9 cellular contexts compared by ENCODE assay signal in the genomic region with DNA sequence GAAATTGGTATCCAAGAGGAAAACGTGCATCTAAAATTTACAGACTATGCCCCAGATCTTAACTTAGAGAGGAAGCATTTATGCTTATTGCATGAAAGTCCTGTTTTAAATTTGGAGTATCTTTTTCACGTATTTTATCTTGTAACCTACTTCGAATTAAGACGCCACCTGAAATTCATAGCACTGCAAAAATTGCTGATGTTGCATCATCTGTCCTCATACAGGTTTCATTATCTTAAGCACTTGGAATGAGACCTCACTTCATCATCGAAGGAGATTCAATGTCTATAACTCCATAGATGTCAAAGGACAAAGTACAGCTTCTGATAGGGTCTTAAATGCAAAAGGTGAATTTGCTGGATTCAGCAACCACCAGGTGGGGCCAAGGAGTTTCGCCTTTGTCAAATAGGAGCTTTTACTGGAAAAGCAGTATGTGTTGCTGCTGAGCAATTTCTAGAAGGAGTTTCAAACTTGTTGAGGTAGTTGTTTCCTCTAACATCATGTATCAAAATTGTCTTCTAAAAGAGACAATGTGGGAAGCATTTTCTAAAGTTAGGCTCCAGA.
A peak's percentile ranks its signal among the peaks of the same experiment; 100 is the strongest.
DNase-seq lines count a peak whose midpoint lies in the region; ATAC-seq and TF ChIP-seq lines count a peak whose summit lies in the region.
"Had no signal": no experiment of that assay in that cellular context is flagged by ENCODE, and none has a peak within 500 bp of the region (broad histone marks: within the 10 kb centered on the region; RNA-seq: fewer than 3 reads in every experiment).

No MANE protein-coding gene starts in this region.

- H3K4me1 Mint-ChIP-seq in activated T-helper 17 cell treated with anti-CD3 and anti-CD28 coated beads, Interleukin-2, amount 50 U/mL, for 72 hours: no peaks in the 10 kb centered on the region

- TF ChIP-seq CTCF in tibial nerve (IDR thresholded peaks at IDR 0.05): no peak

- no peaks in the 10 kb centered on the region for H3K36me3 Mint-ChIP-seq in activated T-helper 17 cell treated with anti-CD3 and anti-CD28 coated beads, Interleukin-2, amount 50 U/mL, for 72 hours (ENCODE audit: low read depth)

- no peaks in the 10 kb centered on the region for H3K36me3 ChIP-seq in tibial nerve

- no peak overlapping the region for H3K27ac ChIP-seq in tibial nerve

- no peak overlapping the region for H3K27ac Mint-ChIP-seq in activated T-helper 17 cell treated with anti-CD3 and anti-CD28 coated beads, Interleukin-2, amount 50 U/mL, for 72 hours

- no peaks in the 10 kb centered on the region for H3K9me3 ChIP-seq in tibial nerve

- peak; percentile 15 for DNase-seq in COLO829 (ENCODE audit: low spot score)
- DNase-seq in HK-2 (ENCODE audit: unreplicated experiment): peak; percentile 6
- peak; percentile 33 for DNase-seq in SK-N-DZ (ENCODE audit: low spot score)
- DNase-seq in iPS-NIHi7 (ENCODE audit: extremely low spot score): peak; percentile 63
- DNase-seq in tibial nerve (ENCODE audit: low spot score in 2 of 2): no peak
- DNase-seq: activated CD8-positive, alpha-beta memory T cell treated with anti-CD3 and anti-CD28 coated beads for 24 hours had no signal

- no peak for TF ChIP-seq EP300 in tibial nerve (IDR thresholded peaks at IDR 0.05)

- peaks cover 3% of the 10 kb centered on the region for H3K9me3 Mint-ChIP-seq in activated T-helper 17 cell treated with anti-CD3 and anti-CD28 coated beads, Interleukin-2, amount 50 U/mL, for 72 hours

- ATAC-seq in HG02571 (IDR thresholded peaks at IDR 0.05; ENCODE audit: unreplicated experiment) (no peak), GM21423 (IDR thresholded peaks at IDR 0.05; ENCODE audit: unreplicated experiment) (no peak)
- ATAC-seq in activated T-helper 17 cell treated with anti-CD3 and anti-CD28 coated beads, Interleukin-2, amount 50 U/mL, for 72 hours (replicated peaks): no peak

- no peak for TF ChIP-seq POLR2A in tibial nerve (IDR thresholded peaks at IDR 0.05)

- H3K4me3 ChIP-seq in tibial nerve: no peak overlapping the region

- no peak overlapping the region for H3K4me3 Mint-ChIP-seq in activated T-helper 17 cell treated with anti-CD3 and anti-CD28 coated beads, Interleukin-2, amount 50 U/mL, for 72 hours

- no peaks in the 10 kb centered on the region for H3K27me3 ChIP-seq in tibial nerve

- no peaks in the 10 kb centered on the region for H3K27me3 Mint-ChIP-seq in activated T-helper 17 cell treated with anti-CD3 and anti-CD28 coated beads, Interleukin-2, amount 50 U/mL, for 72 hours

- WGBS in tibial nerve, 2 donors: 75 to 79% methylated on average over 6 of the region's 6 CpGs

- H3K4me1 ChIP-seq in tibial nerve: no peaks in the 10 kb centered on the region

Comparison
In these comparisons a context has a peak if more than half of its experiments do, and no peak if none do; other contexts are left out.
1. DNase-seq: peak in COLO829 (single experiment), HK-2 (single experiment), SK-N-DZ (single experiment) and iPS-NIHi7 (single experiment); none in tibial nerve (0 of 2).